8 cellular contexts compared by ENCODE assay signal in genomic region chr12:39764944-39765560, GRCh38.
DNase-seq lines count a peak whose midpoint lies in the region; ATAC-seq and TF ChIP-seq lines count a peak whose summit lies in the region.

No MANE protein-coding gene starts in this region.

- H4K5ac ChIP-seq in IMR-90 (ENCODE audit: low read depth, low read length), result no peak overlapping the region

- H3K9me1 ChIP-seq in IMR-90 (ENCODE audit: insufficient read depth, low read length), result no peaks in the 10 kb centered on the region

- WGBS in IMR-90 (ENCODE audit: extremely low coverage in 2 of 2, insufficient read length in 1 of 2), 2 experiments, result no CpG with 5 or more reads among the region's 3 CpGs
- 28% methylated on average over 3 of the region's 3 CpGs for WGBS in SK-N-SH (ENCODE audit: low lambda C conversion rate)

- TF ChIP-seq CTCF in DND-41 (IDR thresholded peaks at IDR 0.05; ENCODE audit: borderline replicate concordance, extremely low read depth, low read length, poor library complexity, severe bottlenecking) (peak; percentile 62), IMR-90 (conservative IDR thresholded peaks at IDR 0.05; ENCODE audit: low read depth, low read length) (peak; percentile 86), SK-N-SH (IDR thresholded peaks at IDR 0.05) (peak; percentile 79), fibroblast of the aortic adventitia (IDR thresholded peaks at IDR 0.05; ENCODE audit: insufficient read depth, low read length) (peak; percentile 89)

- intact Hi-C loops in IMR-90 (cut with micrococcal nuclease), result loop anchor here (1.0 to 10.0 kb wide), 5 partner anchors 225 to 550 kb away; no protein-coding TSS in a partner anchor

- H3K4me2 ChIP-seq in DND-41 (ENCODE audit: insufficient read depth, low read length) (no peak overlapping the region), IMR-90 (ENCODE audit: low read depth, low read length) (no peak overlapping the region), SK-N-SH (no peak overlapping the region)

- POLR2A ChIA-PET in IMR-90 (lab: Charles Lee; ENCODE audit: unreplicated experiment), result no interaction called here
- POLR2A ChIA-PET in SK-N-SH (lab: Yijun Ruan, JAX), result no interaction called here

- H3K4me1 ChIP-seq in DND-41 (ENCODE audit: insufficient read depth, low read length) (no peaks in the 10 kb centered on the region), IMR-90 (ENCODE audit: control insufficient read depth, insufficient read depth, low read length) (no peaks in the 10 kb centered on the region), SK-N-SH (ENCODE audit: control insufficient read depth in 1 of 2, insufficient read depth in 2 of 2, low read depth in 1 of 2, low read length in 1 of 2) (no peaks in the 10 kb centered on the region)

- no peak overlapping the region for H2AK5ac ChIP-seq in IMR-90 (ENCODE audit: low read depth, low read length)

- no peak for ATAC-seq in DND-41 (ENCODE audit: insufficient read depth, low read depth)
- peak; percentile 72 for ATAC-seq in GM19452 (IDR thresholded peaks at IDR 0.05; ENCODE audit: unreplicated experiment)
- peak; percentile 86 for ATAC-seq in IMR-90 (ENCODE audit: low read depth)

- no peak overlapping the region for H4K91ac ChIP-seq in IMR-90 (ENCODE audit: insufficient read depth, low read depth, low read length)

- H3K27me3 ChIP-seq in DND-41 (ENCODE audit: insufficient read depth, low read length, poor library complexity) (no peaks in the 10 kb centered on the region), IMR-90 (ENCODE audit: control insufficient read depth, insufficient read depth, low read length) (no peaks in the 10 kb centered on the region), SK-N-SH (ENCODE audit: insufficient read depth) (no peaks in the 10 kb centered on the region)

- H2BK5ac ChIP-seq in IMR-90 (ENCODE audit: low read depth, low read length, poor library complexity, severe bottlenecking), result no peak overlapping the region

- no peak overlapping the region for H4K8ac ChIP-seq in IMR-90 (ENCODE audit: low read depth in 2 of 2, low read length in 2 of 2)

- no peak overlapping the region for H2BK20ac ChIP-seq in IMR-90 (ENCODE audit: low read depth, low read length)

- BruUV-seq in IMR-90 (replicated peaks; lab: Mats Ljungman, UMichigan), result no TSS peak

- CTCF ChIA-PET in IMR-90 (lab: Yijun Ruan, JAX) (interaction anchor here (1.0 to 1.4 kb wide), 2 partner anchors 226 to 342 kb away, joined by 4 read pairs; partner anchors contain the start of gene SLC2A13), SK-N-SH (lab: Yijun Ruan, JAX) (interaction anchor here (0.7 to 4.8 kb wide), 17 partner anchors 8 to 353 kb away, joined by 3 to 38 read pairs (median 4); partner anchors contain the start of gene SLC2A13)

- no peak overlapping the region for H3K4me3 ChIP-seq in DND-41 (ENCODE audit: low read depth in 1 of 2, low read length in 2 of 2)
- H3K4me3 ChIP-seq in IMR-90 (ENCODE audit: insufficient read depth, low read depth, low read length), result no peak overlapping the region
- no peak overlapping the region for H3K4me3 ChIP-seq in SK-N-SH (ENCODE audit: low read depth in 2 of 2, low read length in 1 of 2)
- H3K4me3 ChIP-seq in fibroblast of the aortic adventitia (ENCODE audit: low read depth, low read length), result no peak overlapping the region

- no peak overlapping the region for H3K23ac ChIP-seq in IMR-90 (ENCODE audit: low read depth, low read length)

- H3K36me3 ChIP-seq in DND-41 (ENCODE audit: insufficient read depth, low read length) (no peaks in the 10 kb centered on the region), IMR-90 (ENCODE audit: control insufficient read depth, insufficient read depth, low read length) (no peaks in the 10 kb centered on the region), SK-N-SH (replicated peaks in 1 of 2; ENCODE audit: control insufficient read depth in 1 of 2, insufficient read depth in 2 of 2, low read length in 1 of 2) (no peaks in the 10 kb centered on the region)

- H3K79me2 ChIP-seq in DND-41 (ENCODE audit: insufficient read depth, low read length) (no peaks in the 10 kb centered on the region), SK-N-SH (ENCODE audit: insufficient read depth) (no peaks in the 10 kb centered on the region)

- H3K4ac ChIP-seq in IMR-90 (ENCODE audit: low read depth, low read length), result no peak overlapping the region

- in situ Hi-C loops in IMR-90 (cut with MboI; ENCODE audit: low sequenced_read_pairs), result loop anchor here (5.0 kb wide), 2 partner anchors 222 to 342 kb away; partner anchors contain the start of gene SLC2A13

- H4K20me1 ChIP-seq in DND-41 (ENCODE audit: insufficient read depth, low read length), result no peaks in the 10 kb centered on the region
- H4K20me1 ChIP-seq in IMR-90 (ENCODE audit: insufficient read depth, low read length), result no peaks in the 10 kb centered on the region
- H4K20me1 ChIP-seq in SK-N-SH (ENCODE audit: insufficient read depth), result no peaks in the 10 kb centered on the region

- H3K14ac ChIP-seq in IMR-90 (replicated peaks; ENCODE audit: low read depth, low read length), result no peak overlapping the region

- DNase-seq in DND-41, result no peak
- DNase-seq in IMR-90, result peak; percentile 58
- peak; percentile 39 for DNase-seq in SK-N-SH
- peak; percentile 76 for DNase-seq in fibroblast of the aortic adventitia (ENCODE audit: low read depth)
- peak; percentile 53 for DNase-seq in pons (ENCODE audit: low spot score)
- DNase-seq in activated CD4-positive, alpha-beta T cell treated with anti-CD3 and anti-CD28 coated beads for 48 hours, result no peak
- DNase-seq in NCI-H226, result no peak

- no peak overlapping the region for H3K18ac ChIP-seq in IMR-90 (ENCODE audit: low read depth, low read length)

- TF ChIP-seq POLR2A in IMR-90 (IDR thresholded peaks at IDR 0.05; ENCODE audit: low read depth, low read length), result 0 out of 2 replicates have a peak, but pooled peaks have one; percentile 19

- H3K56ac ChIP-seq in IMR-90 (ENCODE audit: extremely low read depth, insufficient read depth, low read length), result no peak overlapping the region

- dilution Hi-C loops in IMR-90 (cut with HindIII; ENCODE audit: low sequenced_read_pairs, unreplicated experiment), result no loop called here

- H3K9me3 ChIP-seq in DND-41 (ENCODE audit: insufficient read depth, low read length, severe bottlenecking), result no peaks in the 10 kb centered on the region
- no peaks in the 10 kb centered on the region for H3K9me3 ChIP-seq in IMR-90 (ENCODE audit: control insufficient read depth, insufficient read depth, low read length)
- H3K9me3 ChIP-seq in SK-N-SH, result no peaks in the 10 kb centered on the region

- TF ChIP-seq RAD21 in IMR-90 (IDR thresholded peaks at IDR 0.05; ENCODE audit: low read length), result peak; percentile 87
- peak; percentile 94 for TF ChIP-seq RAD21 in SK-N-SH (IDR thresholded peaks at IDR 0.05; ENCODE audit: low read length)

- no peak overlapping the region for H3K9ac ChIP-seq in DND-41 (ENCODE audit: low read depth, low read length)
- no peak overlapping the region for H3K9ac ChIP-seq in IMR-90 (ENCODE audit: low read depth, low read length)
- no peak overlapping the region for H3K9ac ChIP-seq in SK-N-SH

- no peaks in the 10 kb centered on the region for H3F3A ChIP-seq in SK-N-SH (replicated peaks; ENCODE audit: insufficient read depth)

- no peaks in the 10 kb centered on the region for H3K9me2 ChIP-seq in SK-N-SH

- no peak overlapping the region for H2BK120ac ChIP-seq in IMR-90 (ENCODE audit: low read depth, low read length)

- H2BK15ac ChIP-seq in IMR-90 (ENCODE audit: low read depth, low read length), result no peak overlapping the region

- no peak overlapping the region for H2AK9ac ChIP-seq in IMR-90 (replicated peaks; ENCODE audit: low read depth, low read length, poor library complexity)

- H2AFZ ChIP-seq in DND-41 (ENCODE audit: low read depth, low read length) (no peak overlapping the region), IMR-90 (replicated peaks; ENCODE audit: low read length, poor library complexity) (no peak overlapping the region), SK-N-SH (ENCODE audit: low read depth) (no peak overlapping the region)

- H3K27ac ChIP-seq in DND-41 (ENCODE audit: low read length), result no peak overlapping the region
- no peak overlapping the region for H3K27ac ChIP-seq in IMR-90 (ENCODE audit: insufficient read depth, low read length)
- no peak overlapping the region for H3K27ac ChIP-seq in SK-N-SH (ENCODE audit: low read depth in 2 of 2, low read length in 1 of 2)

- H3K79me1 ChIP-seq in IMR-90 (ENCODE audit: low read depth in 1 of 2, low read length in 2 of 2), result no peaks in the 10 kb centered on the region

- no peak for TF ChIP-seq EP300 in SK-N-SH (IDR thresholded peaks at IDR 0.05; ENCODE audit: borderline replicate concordance in 1 of 2, low read depth in 1 of 2, low read length in 1 of 2)

TF ChIP-seq in IMR-90, 13 proteins besides CTCF, POLR2A, EP300 and RAD21:
- TF ChIP-seq SMC3 (IDR thresholded peaks at IDR 0.05; ENCODE audit: low read depth, low read length) (peak; percentile 65), CHD1 (IDR thresholded peaks at IDR 0.05; ENCODE audit: low read depth, low read length) (no peak)

TF ChIP-seq in SK-N-SH, 30 proteins besides CTCF, POLR2A, EP300 and RAD21:
- TF ChIP-seq FOXJ3 (CRISPR knock-in tag; IDR thresholded peaks at IDR 0.05) (no peak), SMC3 (IDR thresholded peaks at IDR 0.05; ENCODE audit: low read depth, low read length) (peak; percentile 55; the same call in 1 of the 2 replicates)
TF ChIP-seq in SK-N-SH: peak in this region for 1.

Comparison
In these comparisons a context has a peak if more than half of its experiments do, and no peak if none do; other contexts are left out.
1. DNase-seq: peak in IMR-90 (single experiment), SK-N-SH (single experiment), fibroblast of the aortic adventitia (single experiment) and pons (single experiment); none in DND-41 (single experiment), activated CD4-positive, alpha-beta T cell treated with anti-CD3 and anti-CD28 coated beads for 48 hours (single experiment) and NCI-H226 (single experiment).
2. Peak in every context shown above with its lines, with median percentiles within 50 percentile points of each other: CTCF ChIP-seq.